1 cellular context compared by ENCODE assay signal in the genomic region with DNA sequence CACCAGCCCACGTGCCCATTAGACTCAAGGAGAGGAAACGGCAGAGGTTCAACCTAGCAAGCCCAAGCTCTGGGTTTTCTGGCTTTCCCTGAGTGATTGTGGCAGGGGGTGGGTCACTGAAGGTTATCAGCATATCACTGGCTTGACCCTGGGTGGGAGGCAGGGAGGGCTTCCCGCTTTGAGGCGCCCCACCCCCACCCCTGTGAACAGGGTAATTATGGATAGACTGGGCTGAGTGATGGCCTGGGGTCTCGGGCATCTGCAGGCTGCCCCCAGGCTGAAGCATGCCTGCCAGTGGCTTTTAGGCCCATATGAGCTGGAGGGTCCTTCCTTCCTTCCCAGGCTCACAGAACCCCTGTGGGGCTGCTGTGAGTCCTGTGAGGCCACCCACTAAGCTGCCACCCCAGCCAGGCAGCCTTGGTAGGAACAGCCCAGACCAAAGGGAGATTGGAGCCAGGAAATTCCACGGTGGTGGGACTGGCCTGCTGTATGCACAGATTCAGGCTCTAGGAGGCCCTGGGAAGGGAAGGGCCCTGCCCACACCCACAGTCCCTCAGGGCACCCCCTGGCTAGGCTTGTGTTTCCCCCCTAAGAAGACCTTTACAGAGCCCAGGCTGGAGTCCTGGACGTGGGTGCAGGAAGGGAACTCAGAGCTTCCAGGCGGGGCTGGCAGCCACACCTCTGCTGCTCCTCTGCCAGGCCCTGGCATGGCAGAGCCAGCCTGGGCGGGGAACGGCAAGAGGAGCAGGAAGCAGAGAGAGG.
TF ChIP-seq lines count a peak whose summit lies in the region.

No MANE protein-coding gene starts in this region.

TF ChIP-seq in SK-N-SH, 30 proteins besides CTCF, POLR2A, EP300 and RAD21 (continued from another document):
- TF ChIP-seq, protein P1, sequence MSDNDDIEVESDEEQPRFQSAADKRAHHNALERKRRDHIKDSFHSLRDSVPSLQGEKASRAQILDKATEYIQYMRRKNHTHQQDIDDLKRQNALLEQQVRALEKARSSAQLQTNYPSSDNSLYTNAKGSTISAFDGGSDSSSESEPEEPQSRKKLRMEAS (IDR thresholded peaks at IDR 0.05; ENCODE audit: low read depth), result no peak
- TF ChIP-seq, protein P2, sequence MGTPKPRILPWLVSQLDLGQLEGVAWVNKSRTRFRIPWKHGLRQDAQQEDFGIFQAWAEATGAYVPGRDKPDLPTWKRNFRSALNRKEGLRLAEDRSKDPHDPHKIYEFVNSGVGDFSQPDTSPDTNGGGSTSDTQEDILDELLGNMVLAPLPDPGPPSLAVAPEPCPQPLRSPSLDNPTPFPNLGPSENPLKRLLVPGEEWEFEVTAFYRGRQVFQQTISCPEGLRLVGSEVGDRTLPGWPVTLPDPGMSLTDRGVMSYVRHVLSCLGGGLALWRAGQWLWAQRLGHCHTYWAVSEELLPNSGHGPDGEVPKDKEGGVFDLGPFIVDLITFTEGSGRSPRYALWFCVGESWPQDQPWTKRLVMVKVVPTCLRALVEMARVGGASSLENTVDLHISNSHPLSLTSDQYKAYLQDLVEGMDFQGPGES (IDR thresholded peaks at IDR 0.05; ENCODE audit: low read depth, low read length), result no peak
- TF ChIP-seq JUND (IDR thresholded peaks at IDR 0.05), result no peak
- no peak for TF ChIP-seq RFX5 (IDR thresholded peaks at IDR 0.05; ENCODE audit: low read length)
- TF ChIP-seq FOSL2 (IDR thresholded peaks at IDR 0.05; ENCODE audit: borderline replicate concordance, low read depth), result no peak
- TF ChIP-seq, protein P3, sequence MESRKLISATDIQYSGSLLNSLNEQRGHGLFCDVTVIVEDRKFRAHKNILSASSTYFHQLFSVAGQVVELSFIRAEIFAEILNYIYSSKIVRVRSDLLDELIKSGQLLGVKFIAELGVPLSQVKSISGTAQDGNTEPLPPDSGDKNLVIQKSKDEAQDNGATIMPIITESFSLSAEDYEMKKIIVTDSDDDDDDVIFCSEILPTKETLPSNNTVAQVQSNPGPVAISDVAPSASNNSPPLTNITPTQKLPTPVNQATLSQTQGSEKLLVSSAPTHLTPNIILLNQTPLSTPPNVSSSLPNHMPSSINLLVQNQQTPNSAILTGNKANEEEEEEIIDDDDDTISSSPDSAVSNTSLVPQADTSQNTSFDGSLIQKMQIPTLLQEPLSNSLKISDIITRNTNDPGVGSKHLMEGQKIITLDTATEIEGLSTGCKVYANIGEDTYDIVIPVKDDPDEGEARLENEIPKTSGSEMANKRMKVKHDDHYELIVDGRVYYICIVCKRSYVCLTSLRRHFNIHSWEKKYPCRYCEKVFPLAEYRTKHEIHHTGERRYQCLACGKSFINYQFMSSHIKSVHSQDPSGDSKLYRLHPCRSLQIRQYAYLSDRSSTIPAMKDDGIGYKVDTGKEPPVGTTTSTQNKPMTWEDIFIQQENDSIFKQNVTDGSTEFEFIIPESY (IDR thresholded peaks at IDR 0.05; ENCODE audit: borderline replicate concordance, low read depth), result no peak
- no peak for TF ChIP-seq MEF2A (IDR thresholded peaks at IDR 0.05; ENCODE audit: borderline replicate concordance, low read depth)
- TF ChIP-seq RXRA (IDR thresholded peaks at IDR 0.05; ENCODE audit: borderline replicate concordance, low read depth), result no peak
- TF ChIP-seq, protein P4, sequence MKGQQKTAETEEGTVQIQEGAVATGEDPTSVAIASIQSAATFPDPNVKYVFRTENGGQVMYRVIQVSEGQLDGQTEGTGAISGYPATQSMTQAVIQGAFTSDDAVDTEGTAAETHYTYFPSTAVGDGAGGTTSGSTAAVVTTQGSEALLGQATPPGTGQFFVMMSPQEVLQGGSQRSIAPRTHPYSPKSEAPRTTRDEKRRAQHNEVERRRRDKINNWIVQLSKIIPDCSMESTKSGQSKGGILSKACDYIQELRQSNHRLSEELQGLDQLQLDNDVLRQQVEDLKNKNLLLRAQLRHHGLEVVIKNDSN (IDR thresholded peaks at IDR 0.05; ENCODE audit: borderline replicate concordance, low read depth), result no peak
- TF ChIP-seq POLR2AphosphoS5 (IDR thresholded peaks at IDR 0.05; ENCODE audit: low read depth, low read length), result no peak
- TF ChIP-seq NFIC (IDR thresholded peaks at IDR 0.05; ENCODE audit: borderline replicate concordance), result no peak
- TF ChIP-seq MXI1 (IDR thresholded peaks at IDR 0.05; ENCODE audit: low read depth, low read length), result no peak
- TF ChIP-seq TCF12 (IDR thresholded peaks at IDR 0.05), result no peak
